1 cellular context compared by ENCODE assay signal in genomic region chr22:22894740-22895731, GRCh38.
TF ChIP-seq lines count a peak whose summit lies in the region.

No MANE protein-coding gene starts in this region.

TF ChIP-seq in HepG2, 621 proteins besides CTCF, POLR2A, EP300 and RAD21:
- TF ChIP-seq NFYB (CRISPR knock-in tag; IDR thresholded peaks at IDR 0.05) (no peak), ZNF232 (CRISPR knock-in tag; IDR thresholded peaks at IDR 0.05; ENCODE audit: borderline replicate concordance) (no peak), ARHGAP35 (CRISPR knock-in tag; IDR thresholded peaks at IDR 0.05; ENCODE audit: borderline replicate concordance) (no peak), ZNF549 (CRISPR knock-in tag; IDR thresholded peaks at IDR 0.05) (no peak), TMF1 (CRISPR knock-in tag; IDR thresholded peaks at IDR 0.05; ENCODE audit: low read depth) (no peak), HMGA1 (CRISPR knock-in tag; conservative IDR thresholded peaks at IDR 0.05) (no peak), KDM5A (IDR thresholded peaks at IDR 0.05; ENCODE audit: borderline replicate concordance, low read length) (no peak), ZNF775 (CRISPR knock-in tag; IDR thresholded peaks at IDR 0.05; ENCODE audit: borderline replicate concordance) (no peak), TOE1 (CRISPR knock-in tag; IDR thresholded peaks at IDR 0.05) (no peak), SRY (CRISPR knock-in tag; IDR thresholded peaks at IDR 0.05) (no peak), ZNF367 (CRISPR knock-in tag; IDR thresholded peaks at IDR 0.05; ENCODE audit: borderline replicate concordance) (no peak)
TF ChIP-seq in HepG2: peak in this region for 0.
